Comparison of ENCODE assay signal across 7 cellular contexts in genomic region chr2:113288117-113288673, GRCh38. TPM values are rescaled to one million over a fixed set of nuclear protein-coding genes. Genes with fewer than 3 reads are reported as not detected.
DNase-seq lines count a peak whose midpoint lies in the region; ATAC-seq, FAIRE-seq and TF ChIP-seq lines count a peak whose summit lies in the region.
"Not testable (repeated sequence)": the region's sequence is repeated elsewhere in the genome, so short reads cannot be mapped to it uniquely, and the experiment has no call there.

No MANE protein-coding gene starts in this region.

- not testable (repeated sequence) for H3K79me2 ChIP-seq in PC-3 (ENCODE audit: low read length)

- WGBS in pancreas, 2 donors = 18 to 25% methylated on average over 4 to 6 of the region's 6 CpGs

- intact Hi-C loops in PC-3 (cut with micrococcal nuclease) = loop anchor here (10.0 kb wide), 1 partner anchor 67 kb away; no protein-coding TSS in a partner anchor
- intact Hi-C loops in lower lobe of right lung (cut with DNase I); pancreas (cut with DNase I): not testable (repeated sequence)

- ATAC-seq in PC-3 = peak; percentile 11
- ATAC-seq in lower lobe of right lung = peak; percentile 27 to 61
- peak; percentile 69 to 79 (median 74) for ATAC-seq in pancreas

- H3K4me3 ChIP-seq in PC-3 (ENCODE audit: low read length); duodenal mucosa (ENCODE audit: low read depth in 1 of 2, low read length in 2 of 2); lower lobe of right lung; pancreas: not testable (repeated sequence)

- peak; percentile 86 for DNase-seq in DMS79 (lab: John Stamatoyannopoulos, UW)
- not testable (repeated sequence) for DNase-seq in PC-3; lower lobe of right lung; type B pancreatic cell (ENCODE audit: extremely low spot score, unreplicated experiment)
- peak; percentile 52 for DNase-seq in kidney tubule cell (ENCODE audit: low spot score)
- peak in 2 of 6 donors; percentile 44 to 55 for DNase-seq in pancreas

- not testable (repeated sequence) for H3K9me3 Mint-ChIP-seq in type B pancreatic cell

- H3F3A ChIP-seq in PC-3 (ENCODE audit: low read length, unreplicated experiment) = not testable (repeated sequence)

- H3K27me3 Mint-ChIP-seq in type B pancreatic cell = peaks cover 73% of the 10 kb centered on the region

- not testable (repeated sequence) for H3K9me3 ChIP-seq in PC-3 (ENCODE audit: low read length); duodenal mucosa (ENCODE audit: control insufficient read depth in 1 of 2, low read length in 2 of 2); lower lobe of right lung; pancreas

- peak overlapping the region; percentile 10; the same call in 1 of the 2 replicates for H3K9ac ChIP-seq in PC-3 (ENCODE audit: low read length)
- H3K9ac ChIP-seq in duodenal mucosa (ENCODE audit: low read depth in 1 of 2, low read length in 2 of 2) = not testable (repeated sequence)

- not testable (repeated sequence) for TF ChIP-seq CTCF in PC-3 (conservative IDR thresholded peaks at IDR 0.05; ENCODE audit: low read depth, low read length); lower lobe of right lung (IDR thresholded peaks at IDR 0.05); pancreas (IDR thresholded peaks at IDR 0.05); type B pancreatic cell (conservative IDR thresholded peaks at IDR 0.05)

- H3K4me2 ChIP-seq in PC-3 (ENCODE audit: low read length) = 0 out of 2 replicates have a peak overlapping the region, but pooled peaks have one; percentile 34

- H3K27ac Mint-ChIP-seq in type B pancreatic cell = peak overlapping the region; percentile 46

- CTCF ChIA-PET in PC-3 (lab: Charles Lee) = not testable (repeated sequence)

- not testable (repeated sequence) for FAIRE-seq in pancreas (lab: Jason Lieb, UNC)

- H3K27me3 ChIP-seq in PC-3 (ENCODE audit: low read length); duodenal mucosa (ENCODE audit: control insufficient read depth in 1 of 2, insufficient read depth in 2 of 2, low read length in 2 of 2); pancreas: not testable (repeated sequence)
- peaks cover 10% of the 10 kb centered on the region for H3K27me3 ChIP-seq in lower lobe of right lung (ENCODE audit: low read depth)

- not testable (repeated sequence) for H3K36me3 ChIP-seq in PC-3 (ENCODE audit: low read depth, low read length); duodenal mucosa (ENCODE audit: control insufficient read depth in 1 of 2, insufficient read depth in 2 of 2, low read length in 2 of 2); lower lobe of right lung; pancreas

- H4K20me1 ChIP-seq in PC-3 (ENCODE audit: low read length) = not testable (repeated sequence)

- not testable (repeated sequence) for H3K4me1 Mint-ChIP-seq in type B pancreatic cell (ENCODE audit: unreplicated experiment)

- BruUV-seq in PC-3 (replicated peaks; lab: Mats Ljungman, UMichigan) = TSS peak; percentile 50

- not testable (repeated sequence) for H2AFZ ChIP-seq in PC-3 (ENCODE audit: low read length)

- H3K9me2 ChIP-seq in PC-3 (replicated peaks; ENCODE audit: low read length) = not testable (repeated sequence)

- H3K4me3 Mint-ChIP-seq in type B pancreatic cell = not testable (repeated sequence)

- POLR2A ChIA-PET in PC-3 (lab: Charles Lee; ENCODE audit: unreplicated experiment) = not testable (repeated sequence)

- H3K36me3 Mint-ChIP-seq in type B pancreatic cell = not testable (repeated sequence)

- H3K27ac ChIP-seq in PC-3 (ENCODE audit: low read length) (peak overlapping the region; percentile 77), duodenal mucosa (ENCODE audit: low read depth, low read length) (peak overlapping the region; percentile 77), pancreas (peak overlapping the region; percentile 35 to 87 (median 72))
- H3K27ac ChIP-seq in lower lobe of right lung = not testable (repeated sequence)

- H3K4me1 ChIP-seq in PC-3 (ENCODE audit: insufficient read depth, low read length) (peaks cover 37% of the 10 kb centered on the region), duodenal mucosa (ENCODE audit: control insufficient read depth in 1 of 2, insufficient read depth in 2 of 2, low read length in 2 of 2) (peaks cover 15 to 16% of the 10 kb centered on the region in 2 donors), lower lobe of right lung (peaks cover 15% of the 10 kb centered on the region), pancreas (peaks cover 0 to 20% (median under 1%) of the 10 kb centered on the region in 3 donors)

RNA-seq across cellular contexts. Expression of gene PAX8, which starts 9.5 kb away (rescaled TPM):
- 2.6 and 3.4 TPM in 2 replicates for total RNA-seq in PC-3 (2014; rRNA removed)
- 1.2 TPM for total RNA-seq in lower lobe of right lung
- total RNA-seq in pancreas = under 1 TPM in 4 of 6 donors, not detected in 2; 0.28 to 1.00 (median 0.55) TPM
- polyA plus RNA-seq in pancreas = 1 to 10 TPM in 1 of 2 donors, under 1 TPM in 1; 0.23 to 1.1 TPM
- total RNA-seq in type B pancreatic cell (ENCODE audit: low replicate concordance) = 2.1 and 56.9 TPM in 2 replicates

Comparison
In these comparisons a context has a peak if more than half of its experiments do, and no peak if none do; other contexts are left out.
1. ATAC-seq: peak in every context shown above with its lines; median percentile 74 in pancreas; 44 in lower lobe of right lung; 11 in PC-3.